In the genomic region with DNA sequence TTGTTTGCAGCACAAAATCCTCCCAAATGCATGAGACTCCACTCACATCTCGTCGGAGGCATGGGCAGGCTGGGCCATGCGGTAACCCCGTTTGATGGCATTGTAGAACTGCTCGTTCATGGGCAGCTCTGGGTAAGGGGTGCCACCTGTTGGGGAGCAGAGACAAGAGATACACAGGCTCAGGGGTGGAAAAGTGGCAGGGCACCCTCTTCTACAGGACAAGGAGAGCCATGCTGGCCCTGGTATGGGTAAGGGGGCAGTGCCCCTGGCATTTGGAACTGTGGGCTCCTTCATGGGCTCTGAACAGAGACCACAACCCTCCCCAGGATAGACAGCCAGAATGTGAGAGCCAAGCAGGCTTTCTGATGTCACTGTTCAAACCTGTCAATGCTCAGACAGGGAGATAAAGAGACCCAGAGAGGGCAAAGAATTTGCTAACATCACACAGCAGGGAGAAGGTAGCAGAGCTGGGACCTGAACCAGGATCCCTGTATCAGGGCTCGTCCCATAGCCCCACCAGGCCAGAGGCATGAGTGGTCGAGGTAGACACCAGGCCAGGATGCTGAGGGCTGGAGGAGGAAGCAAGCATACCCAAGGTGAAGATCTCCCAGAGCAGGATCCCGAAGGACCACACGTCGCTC, we compare ENCODE assay signal across 18 cellular contexts. TPM values are rescaled to one million over a fixed set of nuclear protein-coding genes. Genes with fewer than 3 reads are reported as not detected.
DNase-seq lines count a peak whose midpoint lies in the region; ATAC-seq and TF ChIP-seq lines count a peak whose summit lies in the region.
"Had no signal": no experiment of that assay in that cellular context is flagged by ENCODE, and none has a peak within 500 bp of the region (broad histone marks: within the 10 kb centered on the region; RNA-seq: fewer than 3 reads in every experiment).

No MANE protein-coding gene starts in this region.

- H3K27ac ChIP-seq in foreskin keratinocyte (no peak overlapping the region), transverse colon (no peak overlapping the region)
- H3K27ac ChIP-seq: neural progenitor cell, RWPE1 had no signal

- WGBS in transverse colon (ENCODE audit: low coverage in 1 of 2), 2 donors = 84% methylated on average over 10 of the region's 10 CpGs; no CpG with 5 or more reads in 1 of the 2 donors

- no peaks in the 10 kb centered on the region for H3K9me3 ChIP-seq in transverse colon
- H3K9me3 ChIP-seq: vagina had no signal

- CTCF ChIA-PET in activated naive CD4-positive, alpha-beta T cell treated with anti-CD3 and anti-CD28 coated beads for 36 hours (lab: Charles Lee) = interaction anchor here (0.6 to 1.2 kb wide), 7 partner anchors 12 to 285 kb away, joined by 3 to 4 read pairs (median 3); no protein-coding TSS in a partner anchor

- peak; percentile 32 for DNase-seq in activated naive CD4-positive, alpha-beta T cell treated with anti-CD3 and anti-CD28 coated beads for 36 hours
- no peak for DNase-seq in activated naive CD4-positive, alpha-beta T cell treated with anti-CD3 and anti-CD28 coated beads, Interleukin-2, amount 50 U/mL, for 16 hours
- peak; percentile 13 for DNase-seq in MV-4-11 (lab: John Stamatoyannopoulos, UW)
- DNase-seq in foreskin keratinocyte = no peak
- DNase-seq in transverse colon = peak; percentile 8
- DNase-seq in CD1c-positive myeloid dendritic cell (ENCODE audit: extremely low spot score) = no peak
- no peak for DNase-seq in NCI-H1930 (lab: John Stamatoyannopoulos, UW)
- no peak for DNase-seq in mucosa of gallbladder (ENCODE audit: low spot score)
- DNase-seq: effector memory CD8-positive, alpha-beta T cell; KBM-7; NCI-H187 treated with DMSO at 0.1 percent for 48 hours; NCI-H526 had no signal

- intact Hi-C loops in activated naive CD4-positive, alpha-beta T cell treated with anti-CD3 and anti-CD28 coated beads for 36 hours (cut with micrococcal nuclease) = loop anchor here (1.0 to 5.0 kb wide), 3 partner anchors 52 to 287 kb away; partner anchors contain the start of genes HMGXB3 and TIGD6
- intact Hi-C loops in transverse colon (cut with DNase I; ENCODE audit: low total_unique reads) = no loop called here

- H3K27ac Mint-ChIP-seq in activated naive CD4-positive, alpha-beta T cell treated with anti-CD3 and anti-CD28 coated beads for 36 hours = no peak overlapping the region
- H3K27ac Mint-ChIP-seq: effector memory CD8-positive, alpha-beta T cell; neural progenitor cell; stimulated activated memory B cell treated with anti-CD40 and anti-IgM and Interleukin-4, amounts not matched to agents 10 μg/mL and 1 μg/mL and 100 μg/mL, for 72 hours had no signal

- peak; percentile 33 for TF ChIP-seq CTCF in foreskin keratinocyte (conservative IDR thresholded peaks at IDR 0.05)
- no peak for TF ChIP-seq CTCF in transverse colon (IDR thresholded peaks at IDR 0.05)

- H3K9me3 Mint-ChIP-seq in activated naive CD4-positive, alpha-beta T cell treated with anti-CD3 and anti-CD28 coated beads for 36 hours = no peaks in the 10 kb centered on the region
- H3K9me3 Mint-ChIP-seq: effector memory CD8-positive, alpha-beta T cell; neural progenitor cell; stimulated activated memory B cell treated with anti-CD40 and anti-IgM and Interleukin-4, amounts not matched to agents 10 μg/mL and 1 μg/mL and 100 μg/mL, for 72 hours had no signal

- TF ChIP-seq POLR2A in transverse colon (IDR thresholded peaks at IDR 0.05) = no peak

- no peaks in the 10 kb centered on the region for H3K36me3 Mint-ChIP-seq in activated naive CD4-positive, alpha-beta T cell treated with anti-CD3 and anti-CD28 coated beads for 36 hours (ENCODE audit: low read depth)
- H3K36me3 Mint-ChIP-seq: neural progenitor cell; stimulated activated memory B cell treated with anti-CD40 and anti-IgM and Interleukin-4, amounts not matched to agents 10 μg/mL and 1 μg/mL and 100 μg/mL, for 72 hours had no signal

- H3K4me3 ChIP-seq in transverse colon = no peak overlapping the region
- H3K4me3 ChIP-seq: neural progenitor cell, vagina had no signal

- H3K36me3 ChIP-seq in transverse colon = no peaks in the 10 kb centered on the region
- H3K36me3 ChIP-seq: neural progenitor cell had no signal

- no peak for ATAC-seq in foreskin keratinocyte
- ATAC-seq: effector memory CD8-positive, alpha-beta T cell; stimulated activated memory B cell treated with anti-CD40 and anti-IgM and Interleukin-4, amounts not matched to agents 10 μg/mL and 1 μg/mL and 100 μg/mL, for 72 hours had no signal

- H3K27me3 Mint-ChIP-seq in activated naive CD4-positive, alpha-beta T cell treated with anti-CD3 and anti-CD28 coated beads for 36 hours (ENCODE audit: low read depth) = no peaks in the 10 kb centered on the region
- H3K27me3 Mint-ChIP-seq: effector memory CD8-positive, alpha-beta T cell; stimulated activated memory B cell treated with anti-CD40 and anti-IgM and Interleukin-4, amounts not matched to agents 10 μg/mL and 1 μg/mL and 100 μg/mL, for 72 hours had no signal

- H3K27me3 ChIP-seq in foreskin keratinocyte (no peaks in the 10 kb centered on the region), transverse colon (no peaks in the 10 kb centered on the region)
- H3K27me3 ChIP-seq: neural progenitor cell, vagina had no signal

- no peaks in the 10 kb centered on the region for H3K4me1 Mint-ChIP-seq in activated naive CD4-positive, alpha-beta T cell treated with anti-CD3 and anti-CD28 coated beads for 36 hours (ENCODE audit: low read depth)

- TF ChIP-seq EP300 in transverse colon (IDR thresholded peaks at IDR 0.05; ENCODE audit: low read depth) = no peak

- H3K4me1 ChIP-seq in foreskin keratinocyte (no peaks in the 10 kb centered on the region), transverse colon (peaks cover 0 to 13% (median 0%) of the 10 kb centered on the region in 4 donors)
- H3K4me1 ChIP-seq: vagina had no signal

- no peak overlapping the region for H3K4me3 Mint-ChIP-seq in activated naive CD4-positive, alpha-beta T cell treated with anti-CD3 and anti-CD28 coated beads for 36 hours
- H3K4me3 Mint-ChIP-seq: effector memory CD8-positive, alpha-beta T cell; neural progenitor cell; stimulated activated memory B cell treated with anti-CD40 and anti-IgM and Interleukin-4, amounts not matched to agents 10 μg/mL and 1 μg/mL and 100 μg/mL, for 72 hours had no signal

- in situ Hi-C loops in transverse colon (cut with MboI; ENCODE audit: low pct_ligation_motif_present in 1 of 4, low pct_unique_long_range_greater_than_20kb in 1 of 4, low sequenced_read_pairs in 3 of 4) = loop anchor here in 1 of 4 donors (25.0 kb wide), 1 partner anchor 282 kb away; no protein-coding TSS in a partner anchor

RNA-seq across cellular contexts. Expression of gene CSF1R, which starts 33.2 kb away (rescaled TPM):
- total RNA-seq in activated naive CD4-positive, alpha-beta T cell treated with anti-CD3 and anti-CD28 coated beads for 36 hours = 1 to 10 TPM in 1 of 2 experiments, under 1 TPM in 1; 0.94 to 1.8 TPM
- total RNA-seq in foreskin keratinocyte (not detected in 2 replicates), transverse colon (10 to 100 TPM in 3 of 4 donors, under 1 TPM in 1; 0.60 to 38.9 (median 14.7) TPM), mucosa of gallbladder (91.9 TPM)
- 0.02 TPM in 1 of 2 replicates, not detected in the other for polyA plus RNA-seq in foreskin keratinocyte
- total RNA-seq: lung microvascular endothelial cell; T-helper 2 cell treated with Interferon-gamma antibody and Interleukin-4, amounts not matched to agents 100 ng/mL and 5 ng/mL, for 36 hours had no signal

RNA-seq across cellular contexts. Expression of gene PDGFRB, which starts 36.1 kb away (rescaled TPM):
- total RNA-seq in activated naive CD4-positive, alpha-beta T cell treated with anti-CD3 and anti-CD28 coated beads for 36 hours = 1 to 10 TPM in 1 of 2 experiments, under 1 TPM in 1; 0.14 to 1.0 TPM
- total RNA-seq in foreskin keratinocyte = not detected in 2 replicates
- polyA plus RNA-seq in foreskin keratinocyte = not detected in 2 replicates
- 10 to 100 TPM; 20.2 to 56.3 (median 28.3) TPM for total RNA-seq in transverse colon
- total RNA-seq in mucosa of gallbladder = 97.8 TPM

RNA-seq across cellular contexts. Expression of gene CDX1, which starts 47.0 kb away (rescaled TPM):
- total RNA-seq in activated naive CD4-positive, alpha-beta T cell treated with anti-CD3 and anti-CD28 coated beads for 36 hours = not detected
- total RNA-seq in foreskin keratinocyte (not detected in 2 replicates), transverse colon (100 to 1,000 TPM; 249 to 540 (median 360) TPM), mucosa of gallbladder (0.29 TPM)
- polyA plus RNA-seq in foreskin keratinocyte = not detected in 2 replicates
- total RNA-seq: lung microvascular endothelial cell; T-helper 2 cell treated with Interferon-gamma antibody and Interleukin-4, amounts not matched to agents 100 ng/mL and 5 ng/mL, for 36 hours; vagina had no signal

Comparison
In these comparisons a context has a peak if more than half of its experiments do, and no peak if none do; other contexts are left out.
1. DNase-seq: peak in activated naive CD4-positive, alpha-beta T cell treated with anti-CD3 and anti-CD28 coated beads for 36 hours (single experiment), MV-4-11 (single experiment) and transverse colon (single experiment); none in activated naive CD4-positive, alpha-beta T cell treated with anti-CD3 and anti-CD28 coated beads, Interleukin-2, amount 50 U/mL, for 16 hours (single experiment), foreskin keratinocyte (0 of 2), CD1c-positive myeloid dendritic cell (single experiment), NCI-H1930 (0 of 2) and mucosa of gallbladder (single experiment).
2. RNA of gene PDGFRB, which starts 36.1 kb away (total RNA-seq): 97.8 TPM in mucosa of gallbladder (single experiment) and 20.2 to 56.3 TPM in transverse colon; 0.14 to 1.0 TPM in activated naive CD4-positive, alpha-beta T cell treated with anti-CD3 and anti-CD28 coated beads for 36 hours and not detected in foreskin keratinocyte; every median in the first group is over 10 times any median in the second.
3. RNA of gene CDX1, which starts 47.0 kb away (total RNA-seq): 249 to 540 TPM in transverse colon; 0.29 TPM in mucosa of gallbladder (single experiment), not detected in activated naive CD4-positive, alpha-beta T cell treated with anti-CD3 and anti-CD28 coated beads for 36 hours and not detected in foreskin keratinocyte; every median in the first group is over 100 times any median in the second.